ENCODE assay signal across 1 cellular context in genomic region chr3:73485877-73486311, GRCh38.
TF ChIP-seq lines count a peak whose summit lies in the region.

No MANE protein-coding gene starts in this region.

TF ChIP-seq in SK-N-SH, 30 proteins besides CTCF, POLR2A, EP300 and RAD21 (continued from another document):
- TF ChIP-seq REST (IDR thresholded peaks at IDR 0.05; ENCODE audit: low read depth, low read length) (no peak), JUND (IDR thresholded peaks at IDR 0.05) (no peak), FOXM1 (IDR thresholded peaks at IDR 0.05; ENCODE audit: low read depth) (no peak), EZH2phosphoT487 (IDR thresholded peaks at IDR 0.05; ENCODE audit: borderline replicate concordance, low read depth) (no peak), GABPA (IDR thresholded peaks at IDR 0.05; ENCODE audit: low read depth) (no peak), SIN3A (IDR thresholded peaks at IDR 0.05; ENCODE audit: borderline replicate concordance, low read depth, low read length) (no peak), RCOR1 (IDR thresholded peaks at IDR 0.05; ENCODE audit: low read length) (peak; percentile 97; the same call in 1 of the 2 replicates), TEAD4 (IDR thresholded peaks at IDR 0.05; ENCODE audit: borderline replicate concordance, insufficient read depth) (peak; percentile 54; the same call in 1 of the 2 replicates), POLR2AphosphoS5 (IDR thresholded peaks at IDR 0.05; ENCODE audit: low read depth, low read length) (0 out of 2 replicates have a peak, but pooled peaks have one; percentile 16), IRF3 (IDR thresholded peaks at IDR 0.05; ENCODE audit: low read depth, low read length) (no peak), RFX5 (IDR thresholded peaks at IDR 0.05; ENCODE audit: low read length) (no peak), RXRA (IDR thresholded peaks at IDR 0.05; ENCODE audit: borderline replicate concordance, low read depth) (no peak), PBX3 (IDR thresholded peaks at IDR 0.05) (peak; percentile 30; the same call in 1 of the 2 replicates), MEF2A (IDR thresholded peaks at IDR 0.05; ENCODE audit: borderline replicate concordance, low read depth) (no peak), TCF12 (IDR thresholded peaks at IDR 0.05) (peak; percentile 70), FOSL2 (IDR thresholded peaks at IDR 0.05; ENCODE audit: borderline replicate concordance, low read depth) (no peak), USF2 (IDR thresholded peaks at IDR 0.05; ENCODE audit: borderline replicate concordance, low read depth, low read length) (no peak; the same call in 1 of the 2 replicates), YY1 (IDR thresholded peaks at IDR 0.05; ENCODE audit: low read depth) (no peak), SMC3 (IDR thresholded peaks at IDR 0.05; ENCODE audit: low read depth, low read length) (no peak; the same call in 1 of the 2 replicates), NFIC (IDR thresholded peaks at IDR 0.05; ENCODE audit: borderline replicate concordance) (no peak; the same call in 1 of the 2 replicates), NRF1 (IDR thresholded peaks at IDR 0.05; ENCODE audit: low read depth, low read length) (no peak), CHD2 (IDR thresholded peaks at IDR 0.05; ENCODE audit: low read length, partially characterized antibody) (peak; percentile 91), FOXJ3 (CRISPR knock-in tag; IDR thresholded peaks at IDR 0.05) (peak; percentile 76; the same call in 1 of the 2 replicates), MXI1 (IDR thresholded peaks at IDR 0.05; ENCODE audit: low read depth, low read length) (peak; percentile 91)
TF ChIP-seq in SK-N-SH: peak in this region for 11.
